29 cellular contexts compared by ENCODE assay signal in the genomic region with DNA sequence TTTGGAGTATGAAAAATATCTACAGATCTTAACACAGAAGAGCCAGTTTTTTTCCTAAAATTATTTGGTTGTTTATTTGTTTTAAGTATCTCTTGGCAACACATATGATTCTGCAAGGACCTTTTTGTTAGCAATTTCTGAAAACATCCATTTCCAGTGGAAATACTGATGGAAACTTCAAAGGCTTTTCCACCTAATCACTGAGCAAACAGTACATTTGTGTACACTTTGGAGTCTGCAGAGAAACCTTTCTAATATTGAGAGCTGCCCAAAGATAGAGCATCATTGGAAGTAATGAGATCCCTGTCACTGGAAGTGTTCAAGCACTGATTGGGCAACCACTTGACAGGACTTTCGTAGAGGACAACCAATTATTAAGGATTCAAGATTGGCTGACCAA.
"Had no signal": no experiment of that assay in that cellular context is flagged by ENCODE, and none has a peak within 500 bp of the region (broad histone marks: within the 10 kb centered on the region; RNA-seq: fewer than 3 reads in every experiment).

No MANE protein-coding gene starts in this region.

- H3K4me3 ChIP-seq: colonic mucosa, coronary artery, dorsolateral prefrontal cortex, esophagus muscularis mucosa, esophagus squamous epithelium, gastrocnemius medialis, gastroesophageal sphincter, heart left ventricle, heart right ventricle had no signal

- H3K27me3 Mint-ChIP-seq: effector memory CD8-positive, alpha-beta T cell had no signal

- H3K27ac ChIP-seq: colonic mucosa, coronary artery, dorsolateral prefrontal cortex, epithelial cell of prostate, esophagus muscularis mucosa, esophagus squamous epithelium, foreskin keratinocyte, gastrocnemius medialis, gastroesophageal sphincter, heart left ventricle, heart right ventricle had no signal

- DNase-seq: colonic mucosa; cortex of kidney; dermis blood vessel endothelial cell; dorsolateral prefrontal cortex; effector CD4-positive, alpha-beta T cell; effector CD8-positive, alpha-beta T cell; effector memory CD4-positive, alpha-beta T cell; effector memory CD8-positive, alpha-beta T cell; endodermal cell; erythroblast; esophagus squamous epithelium; foreskin fibroblast; foreskin keratinocyte; foreskin melanocyte; gastrocnemius medialis; glutamatergic neuron; head of caudate nucleus; heart left ventricle; heart right ventricle had no signal

- ATAC-seq: effector memory CD8-positive, alpha-beta T cell; esophagus mucosa; foreskin keratinocyte; gastrocnemius medialis; gastroesophageal sphincter; heart left ventricle; heart right ventricle had no signal

- H3K9me3 Mint-ChIP-seq: dendritic cell treated with granulocyte-macrophage colony-stimulating factor and Interleukin-4, amounts not matched to agents 40 ng/mL and 50 ng/mL, for 4 days; effector memory CD8-positive, alpha-beta T cell had no signal

- H3K27ac Mint-ChIP-seq: dendritic cell treated with granulocyte-macrophage colony-stimulating factor and Interleukin-4, amounts not matched to agents 40 ng/mL and 50 ng/mL, for 4 days; effector memory CD8-positive, alpha-beta T cell; endodermal cell had no signal

- H3K4me1 Mint-ChIP-seq: endodermal cell had no signal

- H3K4me1 ChIP-seq: colonic mucosa, esophagus muscularis mucosa, esophagus squamous epithelium, foreskin keratinocyte, gastrocnemius medialis, gastroesophageal sphincter, heart left ventricle, heart right ventricle had no signal

- H3K36me3 ChIP-seq: colonic mucosa, esophagus muscularis mucosa, esophagus squamous epithelium, gastrocnemius medialis, gastroesophageal sphincter, heart left ventricle, heart right ventricle had no signal

- H3K9me3 ChIP-seq: colonic mucosa, esophagus squamous epithelium, gastrocnemius medialis, gastroesophageal sphincter had no signal

- FAIRE-seq: colon, endometrium, endothelial cell of umbilical vein, frontal cortex had no signal

- H3K27me3 ChIP-seq: colonic mucosa, esophagus muscularis mucosa, esophagus squamous epithelium, foreskin keratinocyte, gastrocnemius medialis, gastroesophageal sphincter, heart left ventricle, heart right ventricle had no signal

- H3K4me3 Mint-ChIP-seq: dendritic cell treated with granulocyte-macrophage colony-stimulating factor and Interleukin-4, amounts not matched to agents 40 ng/mL and 50 ng/mL, for 4 days; effector memory CD8-positive, alpha-beta T cell; endodermal cell had no signal
